ENCODE assay signal across 24 cellular contexts in the genomic region with DNA sequence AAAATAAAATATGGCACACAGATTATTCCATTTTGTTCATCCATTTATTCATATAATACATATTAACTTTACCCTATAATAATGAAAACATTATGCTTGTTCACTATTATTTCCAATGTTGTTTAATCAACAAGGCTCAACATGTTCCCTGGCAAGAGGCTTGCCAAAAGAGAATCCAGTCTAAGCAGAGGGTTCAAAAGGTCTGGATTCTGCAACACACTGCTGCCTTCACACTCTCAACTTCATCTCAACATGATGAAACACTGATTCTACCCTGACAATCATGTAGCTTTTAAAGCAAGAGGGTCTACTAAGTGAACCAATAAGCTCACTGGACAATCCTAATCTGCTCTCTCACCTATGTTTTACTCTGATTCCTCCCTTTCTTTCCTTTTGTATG.
A peak's percentile ranks its signal among the peaks of the same experiment; 100 is the strongest.
DNase-seq lines count a peak whose midpoint lies in the region; ATAC-seq and TF ChIP-seq lines count a peak whose summit lies in the region.
"Had no signal": no experiment of that assay in that cellular context is flagged by ENCODE, and none has a peak within 500 bp of the region (broad histone marks: within the 10 kb centered on the region; RNA-seq: fewer than 3 reads in every experiment).

No MANE protein-coding gene starts in this region.

- H3K56ac ChIP-seq in IMR-90 (ENCODE audit: extremely low read depth, insufficient read depth, low read length) = no peak overlapping the region

- H3K4me1 ChIP-seq in IMR-90 (ENCODE audit: control insufficient read depth, insufficient read depth, low read length) (peaks cover 5% of the 10 kb centered on the region), mammary epithelial cell (ENCODE audit: insufficient read depth, low read length) (peaks cover 3% of the 10 kb centered on the region), trophoblast cell (ENCODE audit: control insufficient read depth in 1 of 2, insufficient read depth in 2 of 2, low read length in 2 of 2) (no peaks in the 10 kb centered on the region)
- H3K4me1 ChIP-seq: BLaER1 treated with 17β-estradiol and CSF1 and Interleukin-3, amounts not matched to agents 10 nM and 100 nM; Caco-2 had no signal

- H4K20me1 ChIP-seq in IMR-90 (ENCODE audit: insufficient read depth, low read length) (no peaks in the 10 kb centered on the region), mammary epithelial cell (ENCODE audit: insufficient read depth, low read length) (no peaks in the 10 kb centered on the region)
- H4K20me1 ChIP-seq: BLaER1 treated with 17β-estradiol and CSF1 and Interleukin-3, amounts not matched to agents 10 nM and 100 nM had no signal

- H3K79me2 ChIP-seq in mammary epithelial cell (ENCODE audit: insufficient read depth, low read length) = no peaks in the 10 kb centered on the region
- no peaks in the 10 kb centered on the region for H3K79me2 ChIP-seq in trophoblast cell (ENCODE audit: control insufficient read depth, insufficient read depth, low read length, poor library complexity)

- H3K18ac ChIP-seq in IMR-90 (ENCODE audit: low read depth, low read length) (peak overlapping the region; percentile 42), trophoblast cell (ENCODE audit: low read length) (no peak overlapping the region)

- no peak overlapping the region for H3K14ac ChIP-seq in IMR-90 (replicated peaks; ENCODE audit: low read depth, low read length)
- H3K14ac ChIP-seq in trophoblast cell (ENCODE audit: low read length) = no peak overlapping the region

- no peak overlapping the region for H2AK5ac ChIP-seq in IMR-90 (ENCODE audit: low read depth, low read length)
- H2AK5ac ChIP-seq in trophoblast cell (ENCODE audit: low read length) = no peak overlapping the region

- H3K9me3 ChIP-seq in IMR-90 (ENCODE audit: control insufficient read depth, insufficient read depth, low read length) = no peaks in the 10 kb centered on the region
- H3K9me3 ChIP-seq in mammary epithelial cell (replicated peaks; ENCODE audit: insufficient read depth, low read length) = no peaks in the 10 kb centered on the region
- H3K9me3 ChIP-seq in trophoblast cell (ENCODE audit: insufficient read depth, low read depth, low read length) = no peaks in the 10 kb centered on the region
- H3K9me3 ChIP-seq: Caco-2 had no signal

- in situ Hi-C loops in IMR-90 (cut with MboI; ENCODE audit: low sequenced_read_pairs) = no loop called here
- in situ Hi-C loops in mammary epithelial cell (cut with MboI; ENCODE audit: low sequenced_read_pairs in 2 of 2) = no loop called here

- H3K4ac ChIP-seq in IMR-90 (ENCODE audit: low read depth, low read length) (peak overlapping the region; percentile 54; the same call in 1 of the 2 replicates), trophoblast cell (ENCODE audit: low read depth, low read length) (no peak overlapping the region)

- H3K36me3 ChIP-seq in IMR-90 (ENCODE audit: control insufficient read depth, insufficient read depth, low read length) (no peaks in the 10 kb centered on the region), mammary epithelial cell (ENCODE audit: insufficient read depth, low read length) (no peaks in the 10 kb centered on the region), trophoblast cell (ENCODE audit: control insufficient read depth in 1 of 2, insufficient read depth in 2 of 2, low read length in 2 of 2) (peaks cover 10 to 11% of the 10 kb centered on the region in 2 experiments)
- H3K36me3 ChIP-seq: BLaER1 treated with 17β-estradiol and CSF1 and Interleukin-3, amounts not matched to agents 10 nM and 100 nM had no signal

- CTCF ChIA-PET in IMR-90 (lab: Yijun Ruan, JAX) = no interaction called here
- CTCF ChIA-PET in mammary epithelial cell (lab: Charles Lee; ENCODE audit: low non-redundant PET) = no interaction called here

- TF ChIP-seq RAD21 in IMR-90 (IDR thresholded peaks at IDR 0.05; ENCODE audit: low read length) = no peak

- 0 out of 2 replicates have a peak, but pooled peaks cover 2% of the 10 kb centered on the region for H3K9me1 ChIP-seq in IMR-90 (ENCODE audit: insufficient read depth, low read length)

- ATAC-seq in IMR-90 (ENCODE audit: low read depth) (no peak), HG02973 (IDR thresholded peaks at IDR 0.05; ENCODE audit: unreplicated experiment) (no peak), GM19455 (IDR thresholded peaks at IDR 0.05; ENCODE audit: unreplicated experiment) (no peak)
- ATAC-seq: Panc1, SK-N-SH treated with all-trans-retinoic acid at 6 μM for 48 hours had no signal

- no peak for DNase-seq in IMR-90
- peak; percentile 29 for DNase-seq in mammary epithelial cell
- peak; percentile 45 for DNase-seq in iris pigment epithelial cell (ENCODE audit: low read depth)
- no peak for DNase-seq in trophoblast cell
- no peak for DNase-seq in NCI-H1694 (lab: John Stamatoyannopoulos, UW)
- DNase-seq: ACHN; Caco-2; CD4-positive, alpha-beta memory T cell; DMS 273 treated with DMSO at 0.1 percent for 48 hours; DMS79 treated with DMSO at 0.1 percent for 48 hours; H9; MM.1S; NCI-H1105; NCI-H146; NCI-H2081; NCI-H2171; NCI-H345; NCI-H524; NCI-H82 had no signal

- dilution Hi-C loops in IMR-90 (cut with HindIII; ENCODE audit: low sequenced_read_pairs, unreplicated experiment) = no loop called here
- dilution Hi-C loops in mammary epithelial cell (cut with HindIII; ENCODE audit: low sequenced_read_pairs) = no loop called here

- H3K27ac ChIP-seq in IMR-90 (ENCODE audit: insufficient read depth, low read length) = no peak overlapping the region
- H3K27ac ChIP-seq in mammary epithelial cell (ENCODE audit: insufficient read depth, low read depth, low read length) = no peak overlapping the region
- peak overlapping the region; percentile 27 for H3K27ac ChIP-seq in trophoblast cell (ENCODE audit: low read depth, low read length)
- H3K27ac ChIP-seq: BLaER1 treated with 17β-estradiol and CSF1 and Interleukin-3, amounts not matched to agents 10 nM and 100 nM had no signal

- BruUV-seq in IMR-90 (replicated peaks; lab: Mats Ljungman, UMichigan) (no TSS peak), mammary epithelial cell (replicated peaks; lab: Mats Ljungman, UMichigan) (no TSS peak)

- intact Hi-C loops in IMR-90 (cut with micrococcal nuclease) = loop anchor here (5.0 kb wide), 1 partner anchor 118 kb away; no protein-coding TSS in a partner anchor
- intact Hi-C loops in mammary epithelial cell (cut with micrococcal nuclease) = no loop called here

- peak overlapping the region; percentile 20; the same call in 1 of the 2 replicates for H2BK120ac ChIP-seq in IMR-90 (ENCODE audit: low read depth, low read length)
- H2BK120ac ChIP-seq in trophoblast cell (ENCODE audit: insufficient read depth, low read length, poor library complexity) = no peak overlapping the region

- no peak overlapping the region for H4K91ac ChIP-seq in IMR-90 (ENCODE audit: insufficient read depth, low read depth, low read length)
- H4K91ac ChIP-seq in trophoblast cell (ENCODE audit: low read depth, low read length) = no peak overlapping the region

- peak overlapping the region; percentile 48 for H4K5ac ChIP-seq in IMR-90 (ENCODE audit: low read depth, low read length)

- H3K4me2 ChIP-seq in IMR-90 (ENCODE audit: low read depth, low read length) (peak overlapping the region; percentile 5; the same call in 1 of the 2 replicates), mammary epithelial cell (ENCODE audit: insufficient read depth, low read depth, low read length) (no peak overlapping the region), trophoblast cell (ENCODE audit: low read length) (no peak overlapping the region)
- H3K4me2 ChIP-seq: BLaER1 treated with 17β-estradiol and CSF1 and Interleukin-3, amounts not matched to agents 10 nM and 100 nM had no signal

- H3K23ac ChIP-seq in IMR-90 (ENCODE audit: low read depth, low read length) (no peak overlapping the region), trophoblast cell (ENCODE audit: low read length) (no peak overlapping the region)

- no peak overlapping the region for H2AFZ ChIP-seq in IMR-90 (replicated peaks; ENCODE audit: low read length, poor library complexity)
- H2AFZ ChIP-seq in mammary epithelial cell (ENCODE audit: low read depth, low read length) = no peak overlapping the region
- H2AFZ ChIP-seq in trophoblast cell (ENCODE audit: insufficient read depth, low read length, poor library complexity) = no peak overlapping the region

- H3K27me3 ChIP-seq in IMR-90 (ENCODE audit: control insufficient read depth, insufficient read depth, low read length) (no peaks in the 10 kb centered on the region), mammary epithelial cell (ENCODE audit: insufficient read depth, low read length) (no peaks in the 10 kb centered on the region), trophoblast cell (ENCODE audit: insufficient read depth, low read length) (no peaks in the 10 kb centered on the region)

- H3K79me1 ChIP-seq in IMR-90 (ENCODE audit: low read depth in 1 of 2, low read length in 2 of 2) (peaks cover 4 to 8% of the 10 kb centered on the region in 2 experiments; a peak in 3 of 4 replicates), trophoblast cell (ENCODE audit: low read length) (no peaks in the 10 kb centered on the region)

- H4K12ac ChIP-seq in trophoblast cell (ENCODE audit: low read depth, low read length) = no peak overlapping the region

- H2BK5ac ChIP-seq in IMR-90 (ENCODE audit: low read depth, low read length, poor library complexity, severe bottlenecking) = peak overlapping the region; percentile 1
- no peak overlapping the region for H2BK5ac ChIP-seq in trophoblast cell (ENCODE audit: low read depth, low read length, poor library complexity)

- POLR2A ChIA-PET in IMR-90 (lab: Charles Lee; ENCODE audit: unreplicated experiment) = no interaction called here

- TF ChIP-seq POLR2A in IMR-90 (IDR thresholded peaks at IDR 0.05; ENCODE audit: low read depth, low read length) = no peak

- H3K4me3 ChIP-seq in IMR-90 (ENCODE audit: insufficient read depth, low read depth, low read length) = no peak overlapping the region
- no peak overlapping the region for H3K4me3 ChIP-seq in mammary epithelial cell (replicated peaks in 1 of 3; ENCODE audit: insufficient read depth in 1 of 3, low read depth in 2 of 3, low read length in 3 of 3)
- H3K4me3 ChIP-seq in trophoblast cell (ENCODE audit: low read depth, low read length) = no peak overlapping the region
- H3K4me3 ChIP-seq: BLaER1 treated with 17β-estradiol and CSF1 and Interleukin-3, amounts not matched to agents 10 nM and 100 nM had no signal

- H2BK20ac ChIP-seq in IMR-90 (ENCODE audit: low read depth, low read length) = 0 out of 2 replicates have a peak overlapping the region, but pooled peaks have one; percentile 14

- no peak overlapping the region for H2BK12ac ChIP-seq in trophoblast cell (ENCODE audit: low read length)

- no peak overlapping the region for H4K8ac ChIP-seq in IMR-90 (ENCODE audit: low read depth in 2 of 2, low read length in 2 of 2)
- no peak overlapping the region for H4K8ac ChIP-seq in trophoblast cell (ENCODE audit: low read depth, low read length)

- H3K9ac ChIP-seq in IMR-90 (ENCODE audit: low read depth, low read length) (no peak overlapping the region), mammary epithelial cell (ENCODE audit: insufficient read depth, low read length) (no peak overlapping the region), trophoblast cell (ENCODE audit: low read length) (no peak overlapping the region)
- H3K9ac ChIP-seq: BLaER1 treated with 17β-estradiol and CSF1 and Interleukin-3, amounts not matched to agents 10 nM and 100 nM had no signal

- no peak for TF ChIP-seq CTCF in IMR-90 (conservative IDR thresholded peaks at IDR 0.05; ENCODE audit: low read depth, low read length)
- TF ChIP-seq CTCF in mammary epithelial cell (conservative IDR thresholded peaks at IDR 0.05 in 1 of 2, IDR thresholded peaks at IDR 0.05 in 1 of 2; ENCODE audit: extremely low read depth in 1 of 2, insufficient read depth in 1 of 2, low read depth in 1 of 2, low read length in 2 of 2) = no peak

- no peak overlapping the region for H2AK9ac ChIP-seq in IMR-90 (replicated peaks; ENCODE audit: low read depth, low read length, poor library complexity)

- H2BK15ac ChIP-seq in IMR-90 (ENCODE audit: low read depth, low read length) = no peak overlapping the region

Comparison
In these comparisons a context has a peak if more than half of its experiments do, and no peak if none do; other contexts are left out.
1. DNase-seq: peak in mammary epithelial cell (single experiment) and iris pigment epithelial cell (single experiment); none in IMR-90 (single experiment), trophoblast cell (0 of 2) and NCI-H1694 (single experiment).